Comparison of ENCODE assay signal across 8 cellular contexts in genomic region chr22:43000441-43001175, GRCh38. TPM values are rescaled to one million over a fixed set of nuclear protein-coding genes. Genes with fewer than 3 reads are reported as not detected.
DNase-seq lines count a peak whose midpoint lies in the region; ATAC-seq and TF ChIP-seq lines count a peak whose summit lies in the region.

No MANE protein-coding gene starts in this region.

- H3K9me3 Mint-ChIP-seq in activated CD8-positive, alpha-beta memory T cell treated with anti-CD3 and anti-CD28 coated beads, Interleukin-2, amount 10 ng/mL, durations not matched to agents 7 days and 5 days (ENCODE audit: low read depth) = no peaks in the 10 kb centered on the region

- no peak overlapping the region for H2BK15ac ChIP-seq in mesenchymal stem cell (ENCODE audit: low read depth, poor library complexity, severe bottlenecking)

- WGBS in mesenchymal stem cell = 76% methylated on average over 7 of the region's 8 CpGs

- peak overlapping the region; percentile 15 to 40 for H3K4ac ChIP-seq in mesenchymal stem cell (ENCODE audit: low read depth in 1 of 2, low read length in 2 of 2)

- H3K79me1 ChIP-seq in mesenchymal stem cell (replicated peaks; ENCODE audit: low read length, poor library complexity, severe bottlenecking) = peaks cover 3% of the 10 kb centered on the region

- TF ChIP-seq CTCF in BE2C (IDR thresholded peaks at IDR 0.05; ENCODE audit: low read depth, low read length) = no peak

- peak overlapping the region; percentile 50 for H3K9ac ChIP-seq in mesenchymal stem cell (ENCODE audit: low read length)

- no peak overlapping the region for H3K14ac ChIP-seq in mesenchymal stem cell (ENCODE audit: low read length in 2 of 2)

- H2BK120ac ChIP-seq in mesenchymal stem cell (ENCODE audit: low read depth, low read length) = no peak overlapping the region

- ATAC-seq in activated CD8-positive, alpha-beta memory T cell treated with anti-CD3 and anti-CD28 coated beads, Interleukin-2, amount 10 ng/mL, durations not matched to agents 7 days and 5 days = peak; percentile 55

- peak overlapping the region; percentile 49 for H3K4me3 Mint-ChIP-seq in activated CD8-positive, alpha-beta memory T cell treated with anti-CD3 and anti-CD28 coated beads, Interleukin-2, amount 10 ng/mL, durations not matched to agents 7 days and 5 days

- peak overlapping the region; percentile 79 for H3K27ac Mint-ChIP-seq in activated CD8-positive, alpha-beta memory T cell treated with anti-CD3 and anti-CD28 coated beads, Interleukin-2, amount 10 ng/mL, durations not matched to agents 7 days and 5 days

- peak overlapping the region; percentile 37 to 86 for H2BK12ac ChIP-seq in mesenchymal stem cell (ENCODE audit: low read length in 2 of 2)

- no peaks in the 10 kb centered on the region for H3K36me3 ChIP-seq in mesenchymal stem cell (ENCODE audit: control insufficient read depth in 1 of 2, insufficient read depth in 2 of 2, low read depth in 1 of 2, low read length in 2 of 2)
- H3K36me3 ChIP-seq in BE2C = no peaks in the 10 kb centered on the region

- H3K36me3 Mint-ChIP-seq in activated CD8-positive, alpha-beta memory T cell treated with anti-CD3 and anti-CD28 coated beads, Interleukin-2, amount 10 ng/mL, durations not matched to agents 7 days and 5 days = peaks cover 3% of the 10 kb centered on the region

- peak overlapping the region in 1 of 2 experiments; percentile 64 for H3K23ac ChIP-seq in mesenchymal stem cell (ENCODE audit: low read length in 2 of 2)

- H3K4me2 ChIP-seq in mesenchymal stem cell (ENCODE audit: low read length, poor library complexity, severe bottlenecking) = no peak overlapping the region

- peak overlapping the region; percentile 22 for H4K8ac ChIP-seq in mesenchymal stem cell (ENCODE audit: low read length)

- no peaks in the 10 kb centered on the region for H3K27me3 Mint-ChIP-seq in activated CD8-positive, alpha-beta memory T cell treated with anti-CD3 and anti-CD28 coated beads, Interleukin-2, amount 10 ng/mL, durations not matched to agents 7 days and 5 days

- H2AFZ ChIP-seq in mesenchymal stem cell (ENCODE audit: low read depth, low read length) = no peak overlapping the region

- no peak overlapping the region for H3K4me3 ChIP-seq in mesenchymal stem cell (ENCODE audit: insufficient read depth in 1 of 2, low read depth in 1 of 2, low read length in 2 of 2)
- H3K4me3 ChIP-seq in BE2C (ENCODE audit: low read depth, low read length) = no peak overlapping the region

- no peaks in the 10 kb centered on the region for H3K27me3 ChIP-seq in mesenchymal stem cell (ENCODE audit: control insufficient read depth in 1 of 2, insufficient read depth in 1 of 2, low read length in 2 of 2)
- no peaks in the 10 kb centered on the region for H3K27me3 ChIP-seq in BE2C

- H2AK5ac ChIP-seq in mesenchymal stem cell (ENCODE audit: low read length, severe bottlenecking) = peak overlapping the region; percentile 79

- no peak overlapping the region for H4K91ac ChIP-seq in mesenchymal stem cell (ENCODE audit: low read length)

- peak overlapping the region; percentile 16 to 69 for H3K18ac ChIP-seq in mesenchymal stem cell (ENCODE audit: low read depth in 1 of 2, low read length in 2 of 2)

- H3K27ac ChIP-seq in mesenchymal stem cell (ENCODE audit: low read length, poor library complexity, severe bottlenecking) (no peak overlapping the region), temporal lobe (ENCODE audit: low read depth, low read length) (peak overlapping the region; percentile 77)

- H3K4me1 Mint-ChIP-seq in activated CD8-positive, alpha-beta memory T cell treated with anti-CD3 and anti-CD28 coated beads, Interleukin-2, amount 10 ng/mL, durations not matched to agents 7 days and 5 days = peaks cover 87% of the 10 kb centered on the region

- no peak overlapping the region for H2BK5ac ChIP-seq in mesenchymal stem cell (ENCODE audit: low read depth, low read length, poor library complexity, severe bottlenecking)

- peak; percentile 68 for DNase-seq in activated CD8-positive, alpha-beta memory T cell treated with anti-CD3 and anti-CD28 coated beads, Interleukin-2, amount 10 ng/mL, durations not matched to agents 7 days and 5 days
- DNase-seq in activated CD8-positive, alpha-beta memory T cell treated with anti-CD3 and anti-CD28 coated beads, Interleukin-2, amount 50 U/mL, for 48 hours = no peak
- peak; percentile 69 for DNase-seq in activated naive CD4-positive, alpha-beta T cell treated with anti-CD3 and anti-CD28 coated beads, Interleukin-2, amount 50 U/mL, for 16 hours
- peak; percentile 56 for DNase-seq in mesenchymal stem cell
- DNase-seq in BE2C = no peak
- no peak for DNase-seq in retina
- DNase-seq in mucosa of gallbladder (ENCODE audit: low spot score) = no peak

- H3K4me1 ChIP-seq in mesenchymal stem cell (ENCODE audit: control insufficient read depth, insufficient read depth, low read depth, low read length) (peaks cover 43% of the 10 kb centered on the region), BE2C (peaks cover 7% of the 10 kb centered on the region; the same call in 1 of the 2 replicates)

- CTCF ChIA-PET in activated CD8-positive, alpha-beta memory T cell treated with anti-CD3 and anti-CD28 coated beads, Interleukin-2, amount 10 ng/mL, durations not matched to agents 7 days and 5 days (lab: Charles Lee) = interaction anchor here (0.8 to 1.8 kb wide), 5 partner anchors 13 to 187 kb away, joined by 3 to 13 read pairs (median 5); partner anchors contain the start of gene TTLL12

- H3K9me3 ChIP-seq in mesenchymal stem cell (ENCODE audit: control insufficient read depth, low read length) (no peaks in the 10 kb centered on the region), BE2C (no peaks in the 10 kb centered on the region)

RNA-seq across cellular contexts. Expression of gene PACSIN2, which starts 14.3 kb away (rescaled TPM):
- total RNA-seq in activated CD8-positive, alpha-beta memory T cell treated with anti-CD3 and anti-CD28 coated beads, Interleukin-2, amount 10 ng/mL, durations not matched to agents 7 days and 5 days = 10 to 100 TPM; 32.0 to 39.9 TPM
- polyA plus RNA-seq in mesenchymal stem cell (2013, experiment 1 of 2) = 33.2 TPM
- polyA plus RNA-seq in mesenchymal stem cell (2013, experiment 2 of 2) = 35.1 TPM
- 21.9 TPM for total RNA-seq in temporal lobe
- polyA plus RNA-seq in BE2C (2012; ENCODE audit: insufficient read depth, insufficient read length, low read depth) = 45.9 TPM
- 182 TPM for total RNA-seq in mucosa of gallbladder

Comparison
In these comparisons a context has a peak if more than half of its experiments do, and no peak if none do; other contexts are left out.
1. DNase-seq: peak in activated CD8-positive, alpha-beta memory T cell treated with anti-CD3 and anti-CD28 coated beads, Interleukin-2, amount 10 ng/mL, durations not matched to agents 7 days and 5 days (single experiment), activated naive CD4-positive, alpha-beta T cell treated with anti-CD3 and anti-CD28 coated beads, Interleukin-2, amount 50 U/mL, for 16 hours (single experiment) and mesenchymal stem cell (single experiment); none in activated CD8-positive, alpha-beta memory T cell treated with anti-CD3 and anti-CD28 coated beads, Interleukin-2, amount 50 U/mL, for 48 hours (single experiment), BE2C (single experiment), retina (single experiment) and mucosa of gallbladder (single experiment).